In the genomic region with DNA sequence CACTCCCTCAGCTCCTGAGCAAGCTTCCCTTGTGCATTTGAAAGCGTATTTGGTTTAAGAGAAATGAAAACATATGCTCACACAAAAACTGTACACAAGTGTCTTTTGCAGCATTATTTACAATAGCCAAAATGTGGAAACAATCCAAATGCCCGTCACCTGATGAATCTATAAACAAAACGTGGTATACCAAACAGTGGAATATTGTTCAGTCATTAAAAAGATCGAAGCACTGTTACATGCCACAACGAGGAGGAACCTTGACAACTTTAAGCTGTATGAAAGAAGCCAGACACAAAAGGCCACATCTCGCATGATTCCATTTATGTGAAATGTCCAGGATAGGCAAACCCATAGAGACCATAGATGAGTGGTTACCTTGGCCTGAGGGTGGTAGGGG, we compare ENCODE assay signal across 16 cellular contexts.
DNase-seq lines count a peak whose midpoint lies in the region; ATAC-seq and TF ChIP-seq lines count a peak whose summit lies in the region.
"Had no signal": no experiment of that assay in that cellular context is flagged by ENCODE, and none has a peak within 500 bp of the region (broad histone marks: within the 10 kb centered on the region; RNA-seq: fewer than 3 reads in every experiment).

No MANE protein-coding gene starts in this region.

- H3K14ac ChIP-seq in mesenchymal stem cell (ENCODE audit: low read length in 2 of 2), result no peak overlapping the region

- H3K4me1 ChIP-seq in cardiac muscle cell (ENCODE audit: low read depth), result peaks cover 47% of the 10 kb centered on the region
- peaks cover 5% of the 10 kb centered on the region for H3K4me1 ChIP-seq in mesenchymal stem cell (ENCODE audit: control insufficient read depth, insufficient read depth, low read depth, low read length)

- H3K23ac ChIP-seq in mesenchymal stem cell (ENCODE audit: low read length in 2 of 2), result no peak overlapping the region

- H3K4me3 ChIP-seq in cardiac muscle cell (no peak overlapping the region), mesenchymal stem cell (ENCODE audit: insufficient read depth in 1 of 2, low read depth in 1 of 2, low read length in 2 of 2) (no peak overlapping the region)
- H3K4me3 ChIP-seq: HAP-1, K562 had no signal

- H3K9me3 Mint-ChIP-seq in progenitor cell of endocrine pancreas (ENCODE audit: low read depth), result no peaks in the 10 kb centered on the region
- H3K9me3 Mint-ChIP-seq: CD4-positive, alpha-beta T cell had no signal

- H4K91ac ChIP-seq in mesenchymal stem cell (ENCODE audit: low read length), result no peak overlapping the region

- H3K36me3 Mint-ChIP-seq in progenitor cell of endocrine pancreas (ENCODE audit: insufficient read depth), result peaks cover 5% of the 10 kb centered on the region

- no peak overlapping the region for H3K18ac ChIP-seq in mesenchymal stem cell (ENCODE audit: low read depth in 1 of 2, low read length in 2 of 2)

- TF ChIP-seq CTCF in cardiac muscle cell (IDR thresholded peaks at IDR 0.05; ENCODE audit: low read depth, low read length) (no peak), progenitor cell of endocrine pancreas (IDR thresholded peaks at IDR 0.05; ENCODE audit: unreplicated experiment) (no peak)

- H3K27ac Mint-ChIP-seq in progenitor cell of endocrine pancreas, result peak overlapping the region; percentile 84

- ATAC-seq in Right ventricle myocardium superior (ENCODE audit: poor library complexity), result no peak
- no peak for ATAC-seq in left lobe of liver
- no peak for ATAC-seq in GM21360 (IDR thresholded peaks at IDR 0.05; ENCODE audit: unreplicated experiment)
- ATAC-seq: K562 had no signal

- DNase-seq in cardiac muscle cell (ENCODE audit: low read depth in 1 of 2, low spot score in 1 of 2) (no peak), Right ventricle myocardium superior (no peak), mesenchymal stem cell (no peak), progenitor cell of endocrine pancreas (ENCODE audit: low spot score, unreplicated experiment) (no peak), left lobe of liver (ENCODE audit: low spot score) (no peak), GF-D8 (lab: John Stamatoyannopoulos, UW) (no peak)
- DNase-seq: 8988T; AML-193; C1 segment of cervical spinal cord; Calu3; CD4-positive, alpha-beta T cell; DMS 273 treated with DMSO at 0.1 percent for 48 hours; GOT3 had no signal

- no peaks in the 10 kb centered on the region for H3K27me3 Mint-ChIP-seq in progenitor cell of endocrine pancreas
- H3K27me3 Mint-ChIP-seq: CD4-positive, alpha-beta T cell had no signal

- H4K8ac ChIP-seq in mesenchymal stem cell (ENCODE audit: low read length), result no peak overlapping the region

- H3K4me3 Mint-ChIP-seq in progenitor cell of endocrine pancreas (ENCODE audit: low read depth), result no peak overlapping the region
- H3K4me3 Mint-ChIP-seq: CD4-positive, alpha-beta T cell had no signal

- no peak overlapping the region for H3K4me2 ChIP-seq in mesenchymal stem cell (ENCODE audit: low read length, poor library complexity, severe bottlenecking)

- H2BK5ac ChIP-seq in mesenchymal stem cell (ENCODE audit: low read depth, low read length, poor library complexity, severe bottlenecking), result no peak overlapping the region

- no peak overlapping the region for H2BK15ac ChIP-seq in mesenchymal stem cell (ENCODE audit: low read depth, poor library complexity, severe bottlenecking)

- WGBS in mesenchymal stem cell, result 78% methylated on average over 6 of the region's 6 CpGs

- H2BK12ac ChIP-seq in mesenchymal stem cell (ENCODE audit: low read length in 2 of 2), result no peak overlapping the region

- no peaks in the 10 kb centered on the region for H3K36me3 ChIP-seq in cardiac muscle cell
- H3K36me3 ChIP-seq in mesenchymal stem cell (ENCODE audit: control insufficient read depth in 1 of 2, insufficient read depth in 2 of 2, low read depth in 1 of 2, low read length in 2 of 2), result no peaks in the 10 kb centered on the region
- H3K36me3 ChIP-seq: HAP-1 had no signal

- H3K27me3 ChIP-seq in cardiac muscle cell (no peaks in the 10 kb centered on the region), mesenchymal stem cell (ENCODE audit: control insufficient read depth in 1 of 2, insufficient read depth in 1 of 2, low read length in 2 of 2) (no peaks in the 10 kb centered on the region)

- H3K27ac ChIP-seq in cardiac muscle cell (peak overlapping the region; percentile 86), mesenchymal stem cell (ENCODE audit: low read length, poor library complexity, severe bottlenecking) (no peak overlapping the region)

- H3K79me1 ChIP-seq in mesenchymal stem cell (replicated peaks; ENCODE audit: low read length, poor library complexity, severe bottlenecking), result peaks cover 8% of the 10 kb centered on the region

- H3K4ac ChIP-seq in mesenchymal stem cell (ENCODE audit: low read depth in 1 of 2, low read length in 2 of 2), result no peak overlapping the region

- H3K9ac ChIP-seq in mesenchymal stem cell (ENCODE audit: low read length), result no peak overlapping the region

- H2BK120ac ChIP-seq in mesenchymal stem cell (ENCODE audit: low read depth, low read length), result no peak overlapping the region

- intact Hi-C loops in Right ventricle myocardium superior (cut with DNase I), result no loop called here

- H3K9me3 ChIP-seq in cardiac muscle cell (ENCODE audit: low read depth) (no peaks in the 10 kb centered on the region), mesenchymal stem cell (ENCODE audit: control insufficient read depth, low read length) (no peaks in the 10 kb centered on the region)
- H3K9me3 ChIP-seq: HAP-1 had no signal

- peak overlapping the region; percentile 39 for H2AK5ac ChIP-seq in mesenchymal stem cell (ENCODE audit: low read length, severe bottlenecking)

- peaks cover 68% of the 10 kb centered on the region for H3K4me1 Mint-ChIP-seq in progenitor cell of endocrine pancreas (ENCODE audit: low read depth)

- no peak overlapping the region for H2AFZ ChIP-seq in mesenchymal stem cell (ENCODE audit: low read depth, low read length)
